Comparison of ENCODE assay signal across 8 cellular contexts in genomic region chr14:63852817-63853730, GRCh38. TPM values are rescaled to one million over a fixed set of nuclear protein-coding genes. Genes with fewer than 3 reads are reported as not detected.
DNase-seq lines count a peak whose midpoint lies in the region; ATAC-seq and TF ChIP-seq lines count a peak whose summit lies in the region.

Gene SYNE2 (plus strand): TSS chr14:63853004. CDS start chr14:63909149, 56,145 bp downstream.

- no peak within 1 kb of the TSS for H4K8ac ChIP-seq in IMR-90 (ENCODE audit: low read depth in 2 of 2, low read length in 2 of 2)

- 0% methylated on average over 65 of the region's 123 CpGs; no CpG with 5 or more reads in 1 of the 2 experiments for WGBS in IMR-90 (ENCODE audit: extremely low coverage in 2 of 2, insufficient read length in 1 of 2), 2 experiments
- 0 to 1% (median 0%) methylated on average over 45 to 123 of the region's 123 CpGs for WGBS in ovary, 3 donors
- 0 to 2% methylated on average over 21 to 47 of the region's 123 CpGs for WGBS in thyroid gland, 2 donors

- peaks cover 59% of the 10 kb centered on the region for H3K79me2 ChIP-seq in DOHH2 (ENCODE audit: control insufficient read depth, low read length)

- no peak within 1 kb of the TSS for H2BK15ac ChIP-seq in IMR-90 (ENCODE audit: low read depth, low read length)

- H3K27ac ChIP-seq in DOHH2 (ENCODE audit: low read depth, low read length) (peak within 1 kb of the TSS; percentile 99), IMR-90 (ENCODE audit: insufficient read depth, low read length) (no peak within 1 kb of the TSS; the same call in 1 of the 2 replicates), SK-N-MC (0 out of 2 replicates have a peak within 1 kb of the TSS, but pooled peaks have one; percentile 48), ovary (peak within 1 kb of the TSS; percentile 75 to 93), thyroid gland (peak within 1 kb of the TSS; percentile 95 to 99 (median 95))

- peaks cover 35% of the 10 kb centered on the region for H3K4me1 ChIP-seq in DOHH2 (ENCODE audit: control insufficient read depth, low read length)
- no peaks in the 10 kb centered on the region for H3K4me1 ChIP-seq in IMR-90 (ENCODE audit: control insufficient read depth, insufficient read depth, low read length)
- peaks cover 9% of the 10 kb centered on the region for H3K4me1 ChIP-seq in ovary (ENCODE audit: insufficient read depth)
- peaks cover 22 to 29% of the 10 kb centered on the region in 2 donors for H3K4me1 ChIP-seq in thyroid gland

- H2BK120ac ChIP-seq in IMR-90 (ENCODE audit: low read depth, low read length): no peak within 1 kb of the TSS

- H3K4me3 Mint-ChIP-seq in activated naive CD4-positive, alpha-beta T cell treated with anti-CD3 and anti-CD28 coated beads, Interleukin-2, amount 50 U/mL, for 24 hours: peak within 1 kb of the TSS; percentile 95
- peak within 1 kb of the TSS; percentile 93 for H3K4me3 Mint-ChIP-seq in glutamatergic neuron (ENCODE audit: unreplicated experiment)

- ATAC-seq in GM21526 (IDR thresholded peaks at IDR 0.05; ENCODE audit: low FRiP score, unreplicated experiment) (peak; percentile 89), IMR-90 (ENCODE audit: low read depth) (peak; percentile 98)

- peak within 1 kb of the TSS; percentile 21; the same call in 1 of the 2 replicates for H3K56ac ChIP-seq in IMR-90 (ENCODE audit: extremely low read depth, insufficient read depth, low read length)

- H4K20me1 ChIP-seq in DOHH2 (ENCODE audit: control insufficient read depth, insufficient read depth, low read depth, low read length): peaks cover 10% of the 10 kb centered on the region; the same call in 1 of the 2 replicates
- no peaks in the 10 kb centered on the region for H4K20me1 ChIP-seq in IMR-90 (ENCODE audit: insufficient read depth, low read length)

- no peak within 1 kb of the TSS for H3K4ac ChIP-seq in IMR-90 (ENCODE audit: low read depth, low read length)

- peaks cover 6% of the 10 kb centered on the region for H3F3A ChIP-seq in DOHH2 (ENCODE audit: control insufficient read depth, insufficient read depth)

- TF ChIP-seq RAD21 in IMR-90 (IDR thresholded peaks at IDR 0.05; ENCODE audit: low read length): no peak

- H3K9me3 ChIP-seq in DOHH2 (ENCODE audit: control insufficient read depth, insufficient read depth, low read length) (no peaks in the 10 kb centered on the region), IMR-90 (ENCODE audit: control insufficient read depth, insufficient read depth, low read length) (no peaks in the 10 kb centered on the region), SK-N-MC (ENCODE audit: low read depth, low read length) (no peaks in the 10 kb centered on the region), ovary (no peaks in the 10 kb centered on the region), thyroid gland (no peaks in the 10 kb centered on the region)

- no peaks in the 10 kb centered on the region for H3K9me1 ChIP-seq in IMR-90 (ENCODE audit: insufficient read depth, low read length)

- H4K91ac ChIP-seq in IMR-90 (ENCODE audit: insufficient read depth, low read depth, low read length): no peak within 1 kb of the TSS

- peak within 1 kb of the TSS; percentile 41 for H3K9ac ChIP-seq in IMR-90 (ENCODE audit: low read depth, low read length)
- peak within 1 kb of the TSS; percentile 85 for H3K9ac ChIP-seq in SK-N-MC (ENCODE audit: insufficient read length)

- peak within 1 kb of the TSS; percentile 93 for H3K27ac Mint-ChIP-seq in activated naive CD4-positive, alpha-beta T cell treated with anti-CD3 and anti-CD28 coated beads, Interleukin-2, amount 50 U/mL, for 24 hours
- H3K27ac Mint-ChIP-seq in glutamatergic neuron (ENCODE audit: unreplicated experiment): peak within 1 kb of the TSS; percentile 87

- peak within 1 kb of the TSS; percentile 98 for H3K4me3 ChIP-seq in DOHH2 (ENCODE audit: low read length)
- peak within 1 kb of the TSS; percentile 71 for H3K4me3 ChIP-seq in IMR-90 (ENCODE audit: insufficient read depth, low read depth, low read length)
- peak within 1 kb of the TSS; percentile 76 for H3K4me3 ChIP-seq in SK-N-MC
- H3K4me3 ChIP-seq in ovary: peak within 1 kb of the TSS; percentile 93
- peak within 1 kb of the TSS; percentile 61 to 91 (median 75) for H3K4me3 ChIP-seq in thyroid gland (replicated peaks in 1 of 3)

- TF ChIP-seq CTCF in DOHH2 (IDR thresholded peaks at IDR 0.05; ENCODE audit: low read depth, low read length, poor library complexity, severe bottlenecking) (peak; percentile 12), IMR-90 (conservative IDR thresholded peaks at IDR 0.05; ENCODE audit: low read depth, low read length) (peak; percentile 32; the same call in 1 of the 2 replicates), glutamatergic neuron (IDR thresholded peaks at IDR 0.05; ENCODE audit: partially characterized antibody, unreplicated experiment) (no peak), ovary (IDR thresholded peaks at IDR 0.05) (peak in 2 of 3 donors; percentile 44 to 47), thyroid gland (IDR thresholded peaks at IDR 0.05) (peak in 3 of 6 experiments; percentile 43 to 52 (median 48))

- peak; percentile 65 for DNase-seq in IMR-90
- DNase-seq in SK-N-MC (ENCODE audit: low read depth, low spot score): no peak
- peak; percentile 83 for DNase-seq in glutamatergic neuron
- peak; percentile 77 to 90 (median 84) for DNase-seq in ovary
- peak; percentile 85 for DNase-seq in thyroid gland

- no TSS peak for BruUV-seq in IMR-90 (replicated peaks; lab: Mats Ljungman, UMichigan)

- H3K4me1 Mint-ChIP-seq in activated naive CD4-positive, alpha-beta T cell treated with anti-CD3 and anti-CD28 coated beads, Interleukin-2, amount 50 U/mL, for 24 hours: peaks cover 45% of the 10 kb centered on the region
- peaks cover 12% of the 10 kb centered on the region for H3K4me1 Mint-ChIP-seq in glutamatergic neuron (ENCODE audit: low read depth, unreplicated experiment)

- TF ChIP-seq POLR2A in IMR-90 (IDR thresholded peaks at IDR 0.05; ENCODE audit: low read depth, low read length): no peak
- peak; percentile 58 for TF ChIP-seq POLR2A in ovary (IDR thresholded peaks at IDR 0.05)
- TF ChIP-seq POLR2A in thyroid gland (IDR thresholded peaks at IDR 0.05): peak in 1 of 2 donors; percentile 97

- peak within 1 kb of the TSS; percentile 88 for H3K23ac ChIP-seq in IMR-90 (ENCODE audit: low read depth, low read length)

- POLR2A ChIA-PET in IMR-90 (lab: Charles Lee; ENCODE audit: unreplicated experiment): no interaction called here

- H3K36me3 Mint-ChIP-seq in activated naive CD4-positive, alpha-beta T cell treated with anti-CD3 and anti-CD28 coated beads, Interleukin-2, amount 50 U/mL, for 24 hours: peaks cover 7% of the 10 kb centered on the region
- no peaks in the 10 kb centered on the region for H3K36me3 Mint-ChIP-seq in glutamatergic neuron (ENCODE audit: unreplicated experiment)

- peak within 1 kb of the TSS; percentile 95 for H2AFZ ChIP-seq in IMR-90 (replicated peaks; ENCODE audit: low read length, poor library complexity)

- H2BK5ac ChIP-seq in IMR-90 (ENCODE audit: low read depth, low read length, poor library complexity, severe bottlenecking): no peak within 1 kb of the TSS

- no peak within 1 kb of the TSS for H2AK5ac ChIP-seq in IMR-90 (ENCODE audit: low read depth, low read length)

- no peak within 1 kb of the TSS for H4K5ac ChIP-seq in IMR-90 (ENCODE audit: low read depth, low read length)

- H3K27me3 ChIP-seq in DOHH2 (ENCODE audit: control insufficient read depth, low read length) (no peaks in the 10 kb centered on the region), IMR-90 (ENCODE audit: control insufficient read depth, insufficient read depth, low read length) (peaks cover 3% of the 10 kb centered on the region), ovary (no peaks in the 10 kb centered on the region), thyroid gland (no peaks in the 10 kb centered on the region)

- dilution Hi-C loops in IMR-90 (cut with HindIII; ENCODE audit: low sequenced_read_pairs, unreplicated experiment): no loop called here

- H3K18ac ChIP-seq in IMR-90 (ENCODE audit: low read depth, low read length): no peak within 1 kb of the TSS

- no peak within 1 kb of the TSS for H2BK20ac ChIP-seq in IMR-90 (ENCODE audit: low read depth, low read length)

- peaks cover 8 to 10% of the 10 kb centered on the region in 2 experiments; a peak in 3 of 4 replicates for H3K79me1 ChIP-seq in IMR-90 (ENCODE audit: low read depth in 1 of 2, low read length in 2 of 2)

- no peaks in the 10 kb centered on the region for H3K27me3 Mint-ChIP-seq in activated naive CD4-positive, alpha-beta T cell treated with anti-CD3 and anti-CD28 coated beads, Interleukin-2, amount 50 U/mL, for 24 hours
- H3K27me3 Mint-ChIP-seq in glutamatergic neuron (ENCODE audit: unreplicated experiment): no peaks in the 10 kb centered on the region

- H3K14ac ChIP-seq in IMR-90 (replicated peaks; ENCODE audit: low read depth, low read length): no peak within 1 kb of the TSS; the same call in 1 of the 2 replicates

- CTCF ChIA-PET in IMR-90 (lab: Yijun Ruan, JAX): interaction anchor here (0.6 to 1.0 kb wide), 3 partner anchors 16 to 309 kb away, joined by 3 to 6 read pairs (median 3); no protein-coding TSS in a partner anchor

- intact Hi-C loops in IMR-90 (cut with micrococcal nuclease): loop anchor here (2.0 to 10.0 kb wide), 3 partner anchors 44 to 142 kb away; no protein-coding TSS in a partner anchor
- intact Hi-C loops in ovary (cut with DNase I): loop anchor here in 1 of 4 donors (10.0 kb wide), 1 partner anchor 142 kb away; no protein-coding TSS in a partner anchor
- intact Hi-C loops in thyroid gland (cut with DNase I): loop anchor here (10.0 kb wide), 1 partner anchor 112 kb away; no protein-coding TSS in a partner anchor

- in situ Hi-C loops in IMR-90 (cut with MboI; ENCODE audit: low sequenced_read_pairs): no loop called here

- no peaks in the 10 kb centered on the region for H3K9me2 ChIP-seq in DOHH2 (replicated peaks; ENCODE audit: control insufficient read depth, low read length)

- peak within 1 kb of the TSS; percentile 15 for H2AK9ac ChIP-seq in IMR-90 (replicated peaks; ENCODE audit: low read depth, low read length, poor library complexity)

- no peak for TF ChIP-seq EP300 in ovary (IDR thresholded peaks at IDR 0.05)

- H3K9me3 Mint-ChIP-seq in activated naive CD4-positive, alpha-beta T cell treated with anti-CD3 and anti-CD28 coated beads, Interleukin-2, amount 50 U/mL, for 24 hours: no peaks in the 10 kb centered on the region
- H3K9me3 Mint-ChIP-seq in glutamatergic neuron (ENCODE audit: unreplicated experiment): no peaks in the 10 kb centered on the region

- H3K4me2 ChIP-seq in DOHH2 (ENCODE audit: low read length) (peak within 1 kb of the TSS; percentile 95), IMR-90 (ENCODE audit: low read depth, low read length) (peak within 1 kb of the TSS; percentile 94)

- H3K36me3 ChIP-seq in DOHH2 (ENCODE audit: control insufficient read depth, low read length) (peaks cover 33% of the 10 kb centered on the region), IMR-90 (ENCODE audit: control insufficient read depth, insufficient read depth, low read length) (no peaks in the 10 kb centered on the region), SK-N-MC (ENCODE audit: insufficient read depth, low read length) (no peaks in the 10 kb centered on the region), ovary (no peaks in the 10 kb centered on the region), thyroid gland (no peaks in the 10 kb centered on the region)

RNA-seq across cellular contexts. Expression of gene SYNE2, which starts in this region (rescaled TPM):
- total RNA-seq in IMR-90 (2012; rRNA removed) (18.6 and 28.9 TPM in 2 replicates), glutamatergic neuron (ENCODE audit: unreplicated experiment) (81.7 TPM), ovary (100 to 1,000 TPM; 106 to 262 (median 191) TPM), thyroid gland (100 to 1,000 TPM; 314 to 379 (median 342) TPM)
- polyA plus RNA-seq in IMR-90 (2012; rRNA removed) (5.2 and 5.8 TPM in 2 replicates), ovary (100 to 1,000 TPM in 1 of 2 donors, 10 to 100 TPM in 1; 65.1 to 121 TPM)
- 3.9 and 4.1 TPM in 2 replicates for polyA plus RNA-seq in IMR-90 (2012; cell fraction: cytosol; rRNA removed)
- 10.4 and 11.6 TPM in 2 replicates for polyA plus RNA-seq in IMR-90 (2012; cell fraction: nucleus; rRNA removed; ENCODE audit: low replicate concordance)

Comparison
In these comparisons a context has a peak if more than half of its experiments do, and no peak if none do; other contexts are left out.
1. RNA of gene SYNE2 (polyA plus RNA-seq): 65.1 to 121 TPM in ovary; 3.9 to 11.6 TPM in IMR-90; every median in the first group is over 4 times any median in the second.
2. Peak in every context shown above with its lines, with median percentiles within 50 percentile points of each other: H3K4me3 ChIP-seq.